ENCODE assay signal across 17 cellular contexts in genomic region chr3:139151530-139151929, GRCh38.
"Had no signal": no experiment of that assay in that cellular context is flagged by ENCODE, and none has a peak within 500 bp of the region (broad histone marks: within the 10 kb centered on the region; RNA-seq: fewer than 3 reads in every experiment).

No MANE protein-coding gene starts in this region.

- H3K4me1 ChIP-seq: stomach, suprapubic skin, testis, thyroid gland, tibial artery, tibial nerve, transverse colon, upper lobe of left lung, upper lobe of right lung, uterus, vagina had no signal

- H3K36me3 ChIP-seq: stomach, suprapubic skin, thoracic aorta, thyroid gland, tibial artery, tibial nerve, transverse colon, upper lobe of left lung, upper lobe of right lung, uterus, vagina had no signal

- H3K9me3 ChIP-seq: stomach, suprapubic skin, testis, thoracic aorta, thyroid gland, tibial artery, transverse colon, uterus, vagina had no signal

- H3K27ac ChIP-seq: stomach, suprapubic skin, testis, thoracic aorta, thyroid gland, tibial artery, tibial nerve, transverse colon, upper lobe of left lung, upper lobe of right lung, uterus, vagina had no signal

- H3K4me3 ChIP-seq: stomach, suprapubic skin, testis, thoracic aorta, thyroid gland, tibial artery, tibial nerve, transverse colon, upper lobe of left lung, upper lobe of right lung, uterus, vagina had no signal

- ATAC-seq: stimulated activated effector memory CD8-positive, alpha-beta T cell treated with anti-CD3 and anti-CD28 coated beads, Interleukin-12 subunit alpha, Interleukin-12 subunit beta, amount 100 ng/mL, for 72 hours; stimulated activated memory B cell treated with anti-CD40 and anti-IgM and Interleukin-4, amounts not matched to agents 10 μg/mL and 1 μg/mL and 100 μg/mL, for 72 hours; stimulated activated naive B cell treated with anti-CD40 and anti-IgM and Interleukin-4, amounts not matched to agents 10 μg/mL and 1 μg/mL and 100 μg/mL, for 72 hours; stimulated activated naive CD8-positive, alpha-beta T cell treated with anti-CD3 and anti-CD28 coated beads, Interleukin-15, amount 100 ng/mL, for 72 hours; stimulated activated naive CD8-positive, alpha-beta T cell treated with anti-CD3 and anti-CD28 coated beads, Interleukin-15, Interleukin-2, amounts not matched to agents 100 U/mL and 50 U/mL, for 24 hours; upper lobe of right lung had no signal
